11 cellular contexts compared by ENCODE assay signal in the genomic region with DNA sequence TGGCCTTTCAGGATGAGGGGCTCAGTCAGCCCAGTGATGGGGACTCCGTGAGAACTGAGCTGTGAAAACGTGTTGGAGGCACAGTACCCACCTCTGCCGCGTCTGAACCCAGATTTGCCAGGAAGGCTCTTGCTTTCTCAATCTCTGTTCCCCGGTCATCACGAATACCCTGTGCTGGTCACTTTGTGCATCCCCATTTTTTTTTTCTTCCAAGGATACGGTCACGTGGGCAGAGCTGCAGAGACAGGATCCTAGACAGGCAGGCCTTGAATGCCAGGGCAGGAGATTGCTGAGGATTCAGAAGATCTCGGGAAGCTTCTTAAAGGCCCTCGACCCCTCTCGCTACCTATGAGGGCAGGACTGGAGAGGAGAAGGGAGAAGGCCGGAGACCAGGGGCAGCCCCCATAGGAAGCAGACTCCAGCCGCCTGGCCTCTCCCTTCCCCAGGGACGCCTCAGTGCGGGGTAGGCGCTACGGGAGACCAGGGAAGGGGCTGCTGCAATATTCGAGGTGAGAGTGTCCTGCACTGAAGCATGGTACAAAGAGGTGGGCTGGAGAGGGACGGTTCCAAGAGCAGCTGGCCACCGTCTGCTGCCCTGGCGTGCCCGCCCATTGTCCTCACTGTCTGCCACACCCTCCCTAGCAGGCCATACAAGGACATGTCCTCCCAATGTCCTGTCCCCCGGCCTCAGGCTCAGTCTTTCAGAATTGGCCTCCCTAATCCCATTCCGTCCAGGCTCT. TPM values are rescaled to one million over a fixed set of nuclear protein-coding genes. Genes with fewer than 3 reads are reported as not detected.
DNase-seq lines count a peak whose midpoint lies in the region; ATAC-seq, FAIRE-seq and TF ChIP-seq lines count a peak whose summit lies in the region.
"Had no signal": no experiment of that assay in that cellular context is flagged by ENCODE, and none has a peak within 500 bp of the region (broad histone marks: within the 10 kb centered on the region; RNA-seq: fewer than 3 reads in every experiment).

No MANE protein-coding gene starts in this region.

- CTCF ChIA-PET in activated CD4-positive, alpha-beta T cell treated with anti-CD3 and anti-CD28 coated beads for 36 hours (lab: Charles Lee): interaction anchor here (0.6 to 6.7 kb wide), 34 partner anchors 10 to 621 kb away, joined by 3 to 71 read pairs (median 4); a partner anchor contains a TSS

- H4K20me1 ChIP-seq in BLaER1 treated with 17β-estradiol and CSF1 and Interleukin-3, amounts not matched to agents 10 nM and 100 nM: no peaks in the 10 kb centered on the region
- no peaks in the 10 kb centered on the region for H4K20me1 ChIP-seq in MM.1S (ENCODE audit: insufficient read depth, low read length)

- FAIRE-seq in urothelium cell line (lab: Jason Lieb, UNC): no peak
- FAIRE-seq: GM18507 had no signal

- no peak for ATAC-seq in GM21786 (IDR thresholded peaks at IDR 0.05; ENCODE audit: unreplicated experiment)
- no peak for ATAC-seq in GM21423 (IDR thresholded peaks at IDR 0.05; ENCODE audit: unreplicated experiment)
- no peak for ATAC-seq in activated CD4-positive, alpha-beta T cell treated with anti-CD3 and anti-CD28 coated beads for 36 hours

- H3K27ac ChIP-seq in BLaER1 treated with 17β-estradiol and CSF1 and Interleukin-3, amounts not matched to agents 10 nM and 100 nM: no peak overlapping the region
- no peak overlapping the region for H3K27ac ChIP-seq in MM.1S (ENCODE audit: low read length)
- H3K27ac ChIP-seq: adrenal gland had no signal

- no peaks in the 10 kb centered on the region for H3K27me3 Mint-ChIP-seq in osteocyte (ENCODE audit: unreplicated experiment)
- peaks cover 3% of the 10 kb centered on the region for H3K27me3 Mint-ChIP-seq in activated CD4-positive, alpha-beta T cell treated with anti-CD3 and anti-CD28 coated beads for 36 hours

- H3K4me2 ChIP-seq in BLaER1 treated with 17β-estradiol and CSF1 and Interleukin-3, amounts not matched to agents 10 nM and 100 nM: peak overlapping the region; percentile 56 to 88 (median 78); a peak in 19 of 22 replicates
- peak overlapping the region; percentile 35 for H3K4me2 ChIP-seq in MM.1S (ENCODE audit: low read depth, low read length)

- POLR2A ChIA-PET in activated CD4-positive, alpha-beta T cell treated with anti-CD3 and anti-CD28 coated beads for 36 hours (lab: Charles Lee): interaction anchor here (1.2 kb wide), 1 partner anchor 234 kb away, joined by 7 read pairs; no protein-coding TSS in a partner anchor

- H3K4me1 Mint-ChIP-seq in osteocyte (ENCODE audit: unreplicated experiment): peaks cover 13% of the 10 kb centered on the region
- H3K4me1 Mint-ChIP-seq in activated CD4-positive, alpha-beta T cell treated with anti-CD3 and anti-CD28 coated beads for 36 hours: peaks cover 9% of the 10 kb centered on the region

- H3K4me3 Mint-ChIP-seq in osteocyte (ENCODE audit: unreplicated experiment): peak overlapping the region; percentile 40
- H3K4me3 Mint-ChIP-seq in activated CD4-positive, alpha-beta T cell treated with anti-CD3 and anti-CD28 coated beads for 36 hours: no peak overlapping the region

- no peak overlapping the region for H3K27ac Mint-ChIP-seq in osteocyte (ENCODE audit: unreplicated experiment)
- H3K27ac Mint-ChIP-seq in activated CD4-positive, alpha-beta T cell treated with anti-CD3 and anti-CD28 coated beads for 36 hours: no peak overlapping the region

- TF ChIP-seq CTCF in MM.1S (IDR thresholded peaks at IDR 0.05; ENCODE audit: low read length) (0 out of 2 replicates have a peak, but pooled peaks have one; percentile 1), osteocyte (IDR thresholded peaks at IDR 0.05) (no peak)

- H3K4me1 ChIP-seq in BLaER1 treated with 17β-estradiol and CSF1 and Interleukin-3, amounts not matched to agents 10 nM and 100 nM: peaks cover 48 to 66% (median 57%) of the 10 kb centered on the region in 10 experiments
- no peaks in the 10 kb centered on the region for H3K4me1 ChIP-seq in MM.1S (ENCODE audit: low read length)
- H3K4me1 ChIP-seq in endocrine pancreas (ENCODE audit: control insufficient read depth, insufficient read depth, low read length): no peaks in the 10 kb centered on the region
- H3K4me1 ChIP-seq: adrenal gland had no signal

- H3F3A ChIP-seq in MM.1S (ENCODE audit: insufficient read depth, low read length): no peaks in the 10 kb centered on the region

- no peaks in the 10 kb centered on the region for H3K9me2 ChIP-seq in MM.1S (replicated peaks; ENCODE audit: insufficient read depth, low read length)

- no peak overlapping the region for H3K9ac ChIP-seq in BLaER1 treated with 17β-estradiol and CSF1 and Interleukin-3, amounts not matched to agents 10 nM and 100 nM
- no peak overlapping the region for H3K9ac ChIP-seq in MM.1S (ENCODE audit: low read length)
- H3K9ac ChIP-seq in endocrine pancreas (ENCODE audit: control insufficient read depth, insufficient read depth, low read length): peak overlapping the region; percentile 57

- no peaks in the 10 kb centered on the region for H3K36me3 ChIP-seq in BLaER1 treated with 17β-estradiol and CSF1 and Interleukin-3, amounts not matched to agents 10 nM and 100 nM
- H3K36me3 ChIP-seq in MM.1S (replicated peaks; ENCODE audit: insufficient read depth, low read length) (no peaks in the 10 kb centered on the region), endocrine pancreas (ENCODE audit: control insufficient read depth, insufficient read depth, low read length) (no peaks in the 10 kb centered on the region)
- H3K36me3 ChIP-seq: adrenal gland had no signal

- intact Hi-C loops in activated CD4-positive, alpha-beta T cell treated with anti-CD3 and anti-CD28 coated beads for 36 hours (cut with DNase I, micrococcal nuclease): loop anchor here (1.0 to 10.0 kb wide), 4 partner anchors 100 to 672 kb away; no protein-coding TSS in a partner anchor

- H2AFZ ChIP-seq in MM.1S (ENCODE audit: low read length): peak overlapping the region; percentile 66

- H3K4me3 ChIP-seq in BLaER1 treated with 17β-estradiol and CSF1 and Interleukin-3, amounts not matched to agents 10 nM and 100 nM: no peak overlapping the region
- peak overlapping the region; percentile 6; the same call in 1 of the 2 replicates for H3K4me3 ChIP-seq in MM.1S (ENCODE audit: low read length)
- no peak overlapping the region for H3K4me3 ChIP-seq in endocrine pancreas (ENCODE audit: control insufficient read depth, insufficient read depth, low read length)

- no peak for DNase-seq in MM.1S
- DNase-seq in osteocyte (ENCODE audit: extremely low spot score, unreplicated experiment): no peak
- no peak for DNase-seq in activated CD4-positive, alpha-beta T cell treated with anti-CD3 and anti-CD28 coated beads for 36 hours
- no peak for DNase-seq in urothelium cell line (ENCODE audit: low spot score)
- DNase-seq: foreskin melanocyte had no signal

- H3K36me3 Mint-ChIP-seq in osteocyte (ENCODE audit: unreplicated experiment): no peaks in the 10 kb centered on the region
- no peaks in the 10 kb centered on the region for H3K36me3 Mint-ChIP-seq in activated CD4-positive, alpha-beta T cell treated with anti-CD3 and anti-CD28 coated beads for 36 hours (ENCODE audit: low read depth)

- no peaks in the 10 kb centered on the region for H3K79me2 ChIP-seq in MM.1S (ENCODE audit: low read length)

- no peaks in the 10 kb centered on the region for H3K9me3 Mint-ChIP-seq in osteocyte (ENCODE audit: unreplicated experiment)
- no peaks in the 10 kb centered on the region for H3K9me3 Mint-ChIP-seq in activated CD4-positive, alpha-beta T cell treated with anti-CD3 and anti-CD28 coated beads for 36 hours (ENCODE audit: low read depth)

- no peaks in the 10 kb centered on the region for H3K27me3 ChIP-seq in BLaER1 treated with 17β-estradiol and CSF1 and Interleukin-3, amounts not matched to agents 10 nM and 100 nM
- H3K27me3 ChIP-seq in MM.1S (replicated peaks; ENCODE audit: insufficient read depth, low read length): no peaks in the 10 kb centered on the region
- no peaks in the 10 kb centered on the region for H3K27me3 ChIP-seq in endocrine pancreas (ENCODE audit: control insufficient read depth, insufficient read depth, low read length)
- H3K27me3 ChIP-seq: adrenal gland had no signal

- H3K9me3 ChIP-seq in BLaER1 treated with 17β-estradiol and CSF1 and Interleukin-3, amounts not matched to agents 10 nM and 100 nM (replicated peaks in 1 of 11): no peaks in the 10 kb centered on the region
- H3K9me3 ChIP-seq in MM.1S (replicated peaks; ENCODE audit: insufficient read depth, low read length) (no peaks in the 10 kb centered on the region), endocrine pancreas (ENCODE audit: control insufficient read depth, low read length) (no peaks in the 10 kb centered on the region)
- H3K9me3 ChIP-seq: adrenal gland had no signal

RNA-seq across cellular contexts. Expression of a gene that starts 29.0 kb away (rescaled TPM):
- 23.0 and 25.9 TPM in 2 replicates for total RNA-seq in osteocyte
- 10 to 100 TPM; 28.7 to 28.8 TPM for total RNA-seq in activated CD4-positive, alpha-beta T cell treated with anti-CD3 and anti-CD28 coated beads for 36 hours
